33 cellular contexts compared by ENCODE assay signal in the genomic region with DNA sequence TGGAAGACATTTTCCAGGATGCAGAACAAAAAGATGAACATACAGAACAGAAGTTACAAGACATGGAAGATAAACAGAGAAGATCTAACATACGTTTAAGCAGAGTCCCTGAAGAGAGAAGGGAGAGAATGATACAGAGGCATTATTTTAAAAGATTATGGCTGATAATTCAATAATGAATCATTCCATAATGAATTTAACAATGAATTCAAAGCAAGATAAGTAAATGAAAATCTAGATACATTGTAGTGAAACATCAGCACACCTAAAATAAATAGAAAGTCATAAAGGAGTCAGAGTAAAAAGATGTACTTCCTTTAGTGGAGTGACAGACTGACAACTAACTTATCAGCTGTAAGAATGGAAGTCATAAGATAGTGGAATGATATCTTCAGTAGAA. TPM values are rescaled to one million over a fixed set of nuclear protein-coding genes. Genes with fewer than 3 reads are reported as not detected.
"Had no signal": no experiment of that assay in that cellular context is flagged by ENCODE, and none has a peak within 500 bp of the region (broad histone marks: within the 10 kb centered on the region; RNA-seq: fewer than 3 reads in every experiment).

No MANE protein-coding gene starts in this region.

- H3K4me3 ChIP-seq: stomach, suprapubic skin, testis, thoracic aorta, thyroid gland, tibial artery, tibial nerve, transverse colon, upper lobe of left lung, upper lobe of right lung, uterus, vagina had no signal

- H3K27ac ChIP-seq: stomach, suprapubic skin, testis, thoracic aorta, thyroid gland, tibial artery, tibial nerve, transverse colon, upper lobe of left lung, upper lobe of right lung, uterus, vagina had no signal

- H3K36me3 ChIP-seq: stomach, suprapubic skin, thoracic aorta, thyroid gland, tibial artery, tibial nerve, transverse colon, upper lobe of left lung, upper lobe of right lung, uterus, vagina had no signal

- H3K4me1 ChIP-seq: stomach, suprapubic skin, testis, thyroid gland, tibial artery, tibial nerve, transverse colon, upper lobe of left lung, upper lobe of right lung, uterus, vagina had no signal

- H3K36me3 Mint-ChIP-seq: stimulated activated effector memory CD8-positive, alpha-beta T cell treated with anti-CD3 and anti-CD28 coated beads, Interleukin-12 subunit alpha, Interleukin-12 subunit beta, amount 100 ng/mL, for 72 hours; type B pancreatic cell had no signal

- H3K4me1 Mint-ChIP-seq: stimulated activated effector memory CD8-positive, alpha-beta T cell treated with anti-CD3 and anti-CD28 coated beads, Interleukin-12 subunit alpha, Interleukin-12 subunit beta, amount 100 ng/mL, for 72 hours; stimulated activated memory B cell treated with anti-CD40 and anti-IgM and Interleukin-4, amounts not matched to agents 10 μg/mL and 1 μg/mL and 100 μg/mL, for 72 hours; stimulated activated naive B cell treated with anti-CD40 and anti-IgM and Interleukin-4, amounts not matched to agents 10 μg/mL and 1 μg/mL and 100 μg/mL, for 72 hours; stimulated activated naive CD8-positive, alpha-beta T cell treated with anti-CD3 and anti-CD28 coated beads, Interleukin-15, amount 100 ng/mL, for 72 hours had no signal

- H3K27ac Mint-ChIP-seq: stimulated activated effector memory CD8-positive, alpha-beta T cell treated with anti-CD3 and anti-CD28 coated beads, Interleukin-12 subunit alpha, Interleukin-12 subunit beta, amount 100 ng/mL, for 72 hours; stimulated activated memory B cell treated with anti-CD40 and anti-IgM and Interleukin-4, amounts not matched to agents 10 μg/mL and 1 μg/mL and 100 μg/mL, for 72 hours; stimulated activated naive B cell treated with anti-CD40 and anti-IgM and Interleukin-4, amounts not matched to agents 10 μg/mL and 1 μg/mL and 100 μg/mL, for 72 hours; stimulated activated naive CD8-positive, alpha-beta T cell treated with anti-CD3 and anti-CD28 coated beads, Interleukin-15, amount 100 ng/mL, for 72 hours; stimulated activated naive CD8-positive, alpha-beta T cell treated with anti-CD3 and anti-CD28 coated beads, Interleukin-15, Interleukin-2, amounts not matched to agents 100 ng/mL and 50 ng/mL, for 24 hours; type B pancreatic cell had no signal

- FAIRE-seq: urothelium cell line had no signal

- ATAC-seq: stimulated activated effector memory CD8-positive, alpha-beta T cell treated with anti-CD3 and anti-CD28 coated beads, Interleukin-12 subunit alpha, Interleukin-12 subunit beta, amount 100 ng/mL, for 72 hours; stimulated activated memory B cell treated with anti-CD40 and anti-IgM and Interleukin-4, amounts not matched to agents 10 μg/mL and 1 μg/mL and 100 μg/mL, for 72 hours; stimulated activated naive B cell treated with anti-CD40 and anti-IgM and Interleukin-4, amounts not matched to agents 10 μg/mL and 1 μg/mL and 100 μg/mL, for 72 hours; stimulated activated naive CD8-positive, alpha-beta T cell treated with anti-CD3 and anti-CD28 coated beads, Interleukin-15, amount 100 ng/mL, for 72 hours; stimulated activated naive CD8-positive, alpha-beta T cell treated with anti-CD3 and anti-CD28 coated beads, Interleukin-15, Interleukin-2, amounts not matched to agents 100 U/mL and 50 U/mL, for 24 hours; upper lobe of right lung had no signal

- DNase-seq: stimulated activated CD4-positive, alpha-beta T cell treated with anti-CD3 and anti-CD28 coated beads, Interleukin-2, amount 100 ng/mL, for 48 hours; stimulated activated CD4-positive, alpha-beta T cell treated with anti-CD3 and anti-CD28 coated beads, Interleukin-4, amount 100 ng/mL, for 1 hour; stimulated activated CD4-positive, alpha-beta T cell treated with anti-CD3 and anti-CD28 coated beads, Interleukin-4, amount 100 ng/mL, for 24 hours; stimulated activated CD4-positive, alpha-beta T cell treated with anti-CD3 and anti-CD28 coated beads, Interleukin-4, amount 100 ng/mL, for 4 hours; stimulated activated CD8-positive, alpha-beta memory T cell treated with anti-CD3 and anti-CD28 coated beads, Interleukin-4, amount 100 ng/mL, for 48 hours; stimulated activated naive B cell treated with anti-CD40 and anti-IgM and Interleukin-4, amounts not matched to agents 10 μg/mL and 1 μg/mL and 100 μg/mL, for 72 hours; stimulated activated naive CD4-positive, alpha-beta T cell; stimulated activated naive CD4-positive, alpha-beta T cell treated with Interleukin-2 at 50 U/mL for 16 hours; stimulated activated naive CD8-positive, alpha-beta T cell treated with anti-CD3 and anti-CD28 coated beads, Interleukin-15, amount 100 ng/mL, for 72 hours; stimulated activated naive CD8-positive, alpha-beta T cell treated with anti-CD3 and anti-CD28 coated beads, Interleukin-15, Interleukin-2, amounts not matched to agents 100 U/mL and 50 U/mL, for 24 hours; stomach; substantia nigra; testis; thyroid gland; tibial artery; transverse colon; trophoblast cell; upper lobe of left lung; upper lobe of right lung; uterus had no signal

- H3K9me3 ChIP-seq: suprapubic skin, testis, thyroid gland, transverse colon, upper lobe of right lung, uterus, vagina had no signal

- H3K27me3 ChIP-seq: testis, thyroid gland, tibial artery, upper lobe of left lung, upper lobe of right lung, uterus, vagina had no signal

- H3K4me3 Mint-ChIP-seq: stimulated activated effector memory CD8-positive, alpha-beta T cell treated with anti-CD3 and anti-CD28 coated beads, Interleukin-12 subunit alpha, Interleukin-12 subunit beta, amount 100 ng/mL, for 72 hours; stimulated activated memory B cell treated with anti-CD40 and anti-IgM and Interleukin-4, amounts not matched to agents 10 μg/mL and 1 μg/mL and 100 μg/mL, for 72 hours; stimulated activated naive B cell treated with anti-CD40 and anti-IgM and Interleukin-4, amounts not matched to agents 10 μg/mL and 1 μg/mL and 100 μg/mL, for 72 hours; stimulated activated naive CD8-positive, alpha-beta T cell treated with anti-CD3 and anti-CD28 coated beads, Interleukin-15, amount 100 ng/mL, for 72 hours; stimulated activated naive CD8-positive, alpha-beta T cell treated with anti-CD3 and anti-CD28 coated beads, Interleukin-15, Interleukin-2, amounts not matched to agents 100 ng/mL and 50 ng/mL, for 24 hours; type B pancreatic cell had no signal

RNA-seq across cellular contexts. Expression of gene PGPEP1L, which starts 30.1 kb away (rescaled TPM):
- total RNA-seq: stomach, subcutaneous adipose tissue, suprapubic skin, temporal lobe, thyroid gland, tibial nerve, transverse colon, upper lobe of left lung, upper lobe of right lung, ureter, urinary bladder, vagina had no signal
